ENCODE assay signal across 32 cellular contexts in the genomic region with DNA sequence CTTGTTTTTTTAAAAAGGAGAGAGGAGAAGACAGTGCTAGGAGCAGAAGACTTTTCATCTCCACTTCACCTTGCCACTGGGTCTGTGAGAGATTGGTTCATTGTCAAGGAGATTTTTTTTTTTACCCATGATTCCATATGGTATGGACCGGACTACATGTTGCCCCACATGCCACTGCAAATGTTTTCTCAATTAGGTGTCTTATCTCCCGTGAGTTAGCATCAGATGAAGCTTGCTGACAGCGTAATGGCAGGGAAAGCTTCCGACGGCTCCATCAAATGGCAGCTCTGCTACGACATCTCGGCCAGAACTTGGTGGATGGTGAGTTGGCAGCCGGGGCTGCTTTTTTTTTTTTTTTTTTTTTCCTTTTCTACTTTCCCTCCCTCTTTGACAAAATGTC.
A peak's percentile ranks its signal among the peaks of the same experiment; 100 is the strongest.
DNase-seq lines count a peak whose midpoint lies in the region; ATAC-seq, FAIRE-seq and TF ChIP-seq lines count a peak whose summit lies in the region.
"Had no signal": no experiment of that assay in that cellular context is flagged by ENCODE, and none has a peak within 500 bp of the region (broad histone marks: within the 10 kb centered on the region; RNA-seq: fewer than 3 reads in every experiment).

No MANE protein-coding gene starts in this region.

- DNase-seq in DMS 273 (lab: John Stamatoyannopoulos, UW; ENCODE audit: unreplicated experiment) (peak; percentile 74), NCI-H1694 treated with DMSO at 0.1 percent for 48 hours (lab: John Stamatoyannopoulos, UW) (peak; percentile 92), astrocyte (ENCODE audit: low read depth) (no peak), osteocyte (ENCODE audit: extremely low spot score, unreplicated experiment) (no peak)
- DNase-seq in activated T-cell treated with anti-CD3 and anti-CD28 coated beads, Interleukin-2, amount 50 U/mL, for 1 hour = no peak
- DNase-seq in activated CD4-positive, alpha-beta memory T cell treated with anti-CD3 and anti-CD28 coated beads, Interleukin-2, amount 10 ng/mL, durations not matched to agents 7 days and 5 days = no peak
- no peak for DNase-seq in activated naive CD8-positive, alpha-beta T cell treated with anti-CD3 and anti-CD28 coated beads, Interleukin-2, amount 50 U/mL, for 24 hours
- DNase-seq: activated CD4-positive, alpha-beta memory T cell treated with anti-CD3 and anti-CD28 coated beads for 36 hours; activated CD4-positive, CD25-positive, alpha-beta regulatory T cell treated with anti-CD3 and anti-CD28 coated beads, Interleukin-2, amount 50 U/mL, for 72 hours; activated CD8-positive, alpha-beta memory T cell treated with anti-CD3 and anti-CD28 coated beads, Interleukin-2, amount 50 U/mL, for 4 hours; activated naive CD4-positive, alpha-beta T cell treated with anti-CD3 and anti-CD28 coated beads for 36 hours; adrenal gland; AML-193; body of pancreas; CD4-positive, alpha-beta T cell; foreskin keratinocyte; heart right ventricle; KG1; kidney; MG63; NCI-H2029 treated with DMSO at 0.1 percent for 48 hours; NK-92 treated with Interleukin-12 subunit alpha and Interleukin-12 subunit beta, amount 100 ng/mL, for 24 hours; PC-3; stimulated activated naive B cell treated with anti-CD40 and anti-IgM and Interleukin-4, amounts not matched to agents 10 μg/mL and 1 μg/mL and 100 μg/mL, for 72 hours; T-helper 2 cell had no signal

- H3K4me1 ChIP-seq in astrocyte (ENCODE audit: insufficient read depth, low read length) = no peaks in the 10 kb centered on the region
- H3K4me1 ChIP-seq: adrenal gland, body of pancreas, esophagus muscularis mucosa, foreskin keratinocyte, prostate gland had no signal

- H3K9ac ChIP-seq in astrocyte (ENCODE audit: low read length) = no peak overlapping the region

- no peak overlapping the region for H2AFZ ChIP-seq in astrocyte (ENCODE audit: low read depth, low read length)

- H3K4me3 ChIP-seq in astrocyte (ENCODE audit: insufficient read depth, low read depth, low read length) = no peak overlapping the region
- H3K4me3 ChIP-seq: adrenal gland, body of pancreas, esophagus muscularis mucosa, MG63, prostate gland, SK-N-MC had no signal

- H4K20me1 ChIP-seq in astrocyte (ENCODE audit: insufficient read depth, low read length) = no peaks in the 10 kb centered on the region

- H3K9me3 ChIP-seq in astrocyte (ENCODE audit: insufficient read depth, low read depth, low read length) = no peaks in the 10 kb centered on the region
- H3K9me3 ChIP-seq: adrenal gland, body of pancreas, esophagus muscularis mucosa, heart right ventricle, MG63, prostate gland had no signal

- POLR2A ChIA-PET in activated CD4-positive, alpha-beta memory T cell treated with anti-CD3 and anti-CD28 coated beads, Interleukin-2, amount 10 ng/mL, durations not matched to agents 7 days and 5 days (lab: Charles Lee) = no interaction called here

- CTCF ChIA-PET in activated CD4-positive, alpha-beta memory T cell treated with anti-CD3 and anti-CD28 coated beads, Interleukin-2, amount 10 ng/mL, durations not matched to agents 7 days and 5 days (lab: Charles Lee) = interaction anchor here (0.7 kb wide), 1 partner anchor 1624 kb away, joined by 3 read pairs; no protein-coding TSS in a partner anchor

- H3K27me3 ChIP-seq in astrocyte (ENCODE audit: insufficient read depth, low read length) = peaks cover 42% of the 10 kb centered on the region
- H3K27me3 ChIP-seq: adrenal gland, body of pancreas had no signal

- H3K4me2 ChIP-seq in astrocyte (ENCODE audit: low read length) = peak overlapping the region; percentile 43

- H3K9me3 Mint-ChIP-seq in astrocyte (ENCODE audit: unreplicated experiment) (no peaks in the 10 kb centered on the region), osteocyte (ENCODE audit: unreplicated experiment) (no peaks in the 10 kb centered on the region)
- no peaks in the 10 kb centered on the region for H3K9me3 Mint-ChIP-seq in activated CD4-positive, alpha-beta memory T cell treated with anti-CD3 and anti-CD28 coated beads, Interleukin-2, amount 10 ng/mL, durations not matched to agents 7 days and 5 days
- no peaks in the 10 kb centered on the region for H3K9me3 Mint-ChIP-seq in activated naive CD8-positive, alpha-beta T cell treated with anti-CD3 and anti-CD28 coated beads, Interleukin-2, amount 50 U/mL, for 24 hours
- H3K9me3 Mint-ChIP-seq: activated CD4-positive, alpha-beta memory T cell treated with anti-CD3 and anti-CD28 coated beads for 36 hours; activated naive CD4-positive, alpha-beta T cell treated with anti-CD3 and anti-CD28 coated beads for 36 hours; CD4-positive, alpha-beta T cell; central memory CD8-positive, alpha-beta T cell; stimulated activated naive B cell treated with anti-CD40 and anti-IgM and Interleukin-4, amounts not matched to agents 10 μg/mL and 1 μg/mL and 100 μg/mL, for 72 hours had no signal

- H3K27me3 Mint-ChIP-seq in astrocyte (ENCODE audit: low read depth, unreplicated experiment) = peaks cover 3% of the 10 kb centered on the region
- H3K27me3 Mint-ChIP-seq in osteocyte (ENCODE audit: unreplicated experiment) = peaks cover 4% of the 10 kb centered on the region
- peaks cover 4% of the 10 kb centered on the region for H3K27me3 Mint-ChIP-seq in activated CD4-positive, alpha-beta memory T cell treated with anti-CD3 and anti-CD28 coated beads, Interleukin-2, amount 10 ng/mL, durations not matched to agents 7 days and 5 days
- H3K27me3 Mint-ChIP-seq in activated naive CD8-positive, alpha-beta T cell treated with anti-CD3 and anti-CD28 coated beads, Interleukin-2, amount 50 U/mL, for 24 hours = peaks cover 9% of the 10 kb centered on the region
- H3K27me3 Mint-ChIP-seq: stimulated activated naive B cell treated with anti-CD40 and anti-IgM and Interleukin-4, amounts not matched to agents 10 μg/mL and 1 μg/mL and 100 μg/mL, for 72 hours had no signal

- FAIRE-seq in astrocyte (lab: Jason Lieb, UNC) = no peak
- FAIRE-seq: GM19239, H54, kidney had no signal

- H3K27ac ChIP-seq in astrocyte (ENCODE audit: low read depth, low read length) = no peak overlapping the region
- H3K27ac ChIP-seq: adrenal gland, body of pancreas, esophagus muscularis mucosa, foreskin keratinocyte, HL-60, prostate gland, SK-N-MC had no signal

- ATAC-seq in activated naive CD8-positive, alpha-beta T cell treated with anti-CD3 and anti-CD28 coated beads, Interleukin-2, amount 50 U/mL, for 24 hours = no peak
- ATAC-seq: body of pancreas; foreskin keratinocyte; heart right ventricle; PC-3; stimulated activated naive B cell treated with anti-CD40 and anti-IgM and Interleukin-4, amounts not matched to agents 10 μg/mL and 1 μg/mL and 100 μg/mL, for 72 hours had no signal

- H3K4me3 Mint-ChIP-seq in astrocyte (ENCODE audit: unreplicated experiment) = no peak overlapping the region
- no peak overlapping the region for H3K4me3 Mint-ChIP-seq in osteocyte (ENCODE audit: unreplicated experiment)
- no peak overlapping the region for H3K4me3 Mint-ChIP-seq in activated CD4-positive, alpha-beta memory T cell treated with anti-CD3 and anti-CD28 coated beads, Interleukin-2, amount 10 ng/mL, durations not matched to agents 7 days and 5 days
- H3K4me3 Mint-ChIP-seq in activated naive CD8-positive, alpha-beta T cell treated with anti-CD3 and anti-CD28 coated beads, Interleukin-2, amount 50 U/mL, for 24 hours = no peak overlapping the region
- H3K4me3 Mint-ChIP-seq: activated CD4-positive, alpha-beta memory T cell treated with anti-CD3 and anti-CD28 coated beads for 36 hours; activated naive CD4-positive, alpha-beta T cell treated with anti-CD3 and anti-CD28 coated beads for 36 hours; CD4-positive, alpha-beta T cell; central memory CD8-positive, alpha-beta T cell; stimulated activated naive B cell treated with anti-CD40 and anti-IgM and Interleukin-4, amounts not matched to agents 10 μg/mL and 1 μg/mL and 100 μg/mL, for 72 hours had no signal

- H3K4me1 Mint-ChIP-seq in astrocyte (ENCODE audit: low read depth, unreplicated experiment) (no peaks in the 10 kb centered on the region), osteocyte (ENCODE audit: unreplicated experiment) (peaks cover 2% of the 10 kb centered on the region)
- H3K4me1 Mint-ChIP-seq in activated CD4-positive, alpha-beta memory T cell treated with anti-CD3 and anti-CD28 coated beads, Interleukin-2, amount 10 ng/mL, durations not matched to agents 7 days and 5 days = no peaks in the 10 kb centered on the region
- no peaks in the 10 kb centered on the region for H3K4me1 Mint-ChIP-seq in activated naive CD8-positive, alpha-beta T cell treated with anti-CD3 and anti-CD28 coated beads, Interleukin-2, amount 50 U/mL, for 24 hours
- H3K4me1 Mint-ChIP-seq: central memory CD8-positive, alpha-beta T cell; stimulated activated naive B cell treated with anti-CD40 and anti-IgM and Interleukin-4, amounts not matched to agents 10 μg/mL and 1 μg/mL and 100 μg/mL, for 72 hours had no signal

- no peak for TF ChIP-seq CTCF in astrocyte (IDR thresholded peaks at IDR 0.05; ENCODE audit: insufficient read depth, low read depth, low read length)
- TF ChIP-seq CTCF in osteocyte (IDR thresholded peaks at IDR 0.05) = no peak

- H3K27ac Mint-ChIP-seq in astrocyte (ENCODE audit: unreplicated experiment) = no peak overlapping the region
- peak overlapping the region; percentile 37 for H3K27ac Mint-ChIP-seq in osteocyte (ENCODE audit: unreplicated experiment)
- H3K27ac Mint-ChIP-seq in activated CD4-positive, alpha-beta memory T cell treated with anti-CD3 and anti-CD28 coated beads, Interleukin-2, amount 10 ng/mL, durations not matched to agents 7 days and 5 days = no peak overlapping the region
- H3K27ac Mint-ChIP-seq in activated naive CD8-positive, alpha-beta T cell treated with anti-CD3 and anti-CD28 coated beads, Interleukin-2, amount 50 U/mL, for 24 hours = no peak overlapping the region
- H3K27ac Mint-ChIP-seq: activated CD4-positive, alpha-beta memory T cell treated with anti-CD3 and anti-CD28 coated beads for 36 hours; activated naive CD4-positive, alpha-beta T cell treated with anti-CD3 and anti-CD28 coated beads for 36 hours; CD4-positive, alpha-beta T cell; stimulated activated naive B cell treated with anti-CD40 and anti-IgM and Interleukin-4, amounts not matched to agents 10 μg/mL and 1 μg/mL and 100 μg/mL, for 72 hours had no signal

- H3K79me2 ChIP-seq in astrocyte (ENCODE audit: insufficient read depth, low read length) = no peaks in the 10 kb centered on the region

- H3K36me3 ChIP-seq in astrocyte (ENCODE audit: insufficient read depth, low read length) = no peaks in the 10 kb centered on the region
- H3K36me3 ChIP-seq: adrenal gland, esophagus muscularis mucosa, heart right ventricle, MG63, prostate gland had no signal

- H3K36me3 Mint-ChIP-seq in astrocyte (ENCODE audit: low read depth, unreplicated experiment) (no peaks in the 10 kb centered on the region), osteocyte (ENCODE audit: unreplicated experiment) (peaks cover 2% of the 10 kb centered on the region)
- H3K36me3 Mint-ChIP-seq in activated CD4-positive, alpha-beta memory T cell treated with anti-CD3 and anti-CD28 coated beads, Interleukin-2, amount 10 ng/mL, durations not matched to agents 7 days and 5 days (ENCODE audit: low read depth) = no peaks in the 10 kb centered on the region
- H3K36me3 Mint-ChIP-seq in activated naive CD8-positive, alpha-beta T cell treated with anti-CD3 and anti-CD28 coated beads, Interleukin-2, amount 50 U/mL, for 24 hours (ENCODE audit: low read depth) = no peaks in the 10 kb centered on the region
- H3K36me3 Mint-ChIP-seq: activated CD4-positive, alpha-beta memory T cell treated with anti-CD3 and anti-CD28 coated beads for 36 hours; stimulated activated naive B cell treated with anti-CD40 and anti-IgM and Interleukin-4, amounts not matched to agents 10 μg/mL and 1 μg/mL and 100 μg/mL, for 72 hours had no signal

Comparison
In these comparisons a context has a peak if more than half of its experiments do, and no peak if none do; other contexts are left out.
1. DNase-seq: peak in DMS 273 (single experiment) and NCI-H1694 treated with DMSO at 0.1 percent for 48 hours (single experiment); none in astrocyte (single experiment), osteocyte (single experiment), activated T-cell treated with anti-CD3 and anti-CD28 coated beads, Interleukin-2, amount 50 U/mL, for 1 hour (single experiment), activated CD4-positive, alpha-beta memory T cell treated with anti-CD3 and anti-CD28 coated beads, Interleukin-2, amount 10 ng/mL, durations not matched to agents 7 days and 5 days (single experiment) and activated naive CD8-positive, alpha-beta T cell treated with anti-CD3 and anti-CD28 coated beads, Interleukin-2, amount 50 U/mL, for 24 hours (single experiment).